ENCODE assay signal across 19 cellular contexts in the genomic region with DNA sequence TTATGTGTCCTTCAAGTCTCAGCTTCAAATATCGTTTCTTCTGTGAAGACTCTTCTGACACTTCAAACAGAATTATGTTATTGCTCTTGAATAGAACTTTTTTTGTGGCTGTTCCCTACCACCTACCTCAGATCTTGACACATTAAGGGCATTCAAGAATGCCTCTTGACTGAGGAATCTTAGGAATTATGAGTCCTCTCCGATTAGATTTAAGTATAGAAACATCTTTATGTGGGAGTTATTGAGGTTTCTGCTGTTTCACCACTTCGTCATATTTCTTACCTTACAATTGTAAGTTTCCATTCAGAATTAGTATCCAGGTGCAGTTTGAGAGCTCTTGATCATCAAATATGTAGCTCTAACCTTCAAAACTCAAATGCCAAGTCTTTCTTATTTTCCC.
DNase-seq lines count a peak whose midpoint lies in the region; ATAC-seq, FAIRE-seq and TF ChIP-seq lines count a peak whose summit lies in the region.
"Had no signal": no experiment of that assay in that cellular context is flagged by ENCODE, and none has a peak within 500 bp of the region (broad histone marks: within the 10 kb centered on the region; RNA-seq: fewer than 3 reads in every experiment).

No MANE protein-coding gene starts in this region.

- CTCF ChIA-PET in HCT116 (lab: Charles Lee) = no interaction called here
- CTCF ChIA-PET in PC-3 (lab: Charles Lee) = no interaction called here
- CTCF ChIA-PET in HepG2 (lab: Yijun Ruan, JAX; ENCODE audit: low intra/inter-chr PET ratio, low total read pairs) = no interaction called here

- H3K9me2 ChIP-seq in HCT116 (ENCODE audit: insufficient read depth) (no peaks in the 10 kb centered on the region), PC-3 (replicated peaks; ENCODE audit: low read length) (no peaks in the 10 kb centered on the region)

- H3K27ac ChIP-seq in HCT116 (ENCODE audit: low read depth, low read length) = no peak overlapping the region
- H3K27ac ChIP-seq in PC-3 (ENCODE audit: low read length) = no peak overlapping the region
- H3K27ac ChIP-seq in left lung = no peak overlapping the region
- no peak overlapping the region for H3K27ac ChIP-seq in HepG2 (ENCODE audit: extremely low read length, insufficient read depth, low read length)

- RAD21 ChIA-PET in HCT116 (lab: Charles Lee; ENCODE audit: low non-redundant PET in 1 of 2, low total read pairs in 2 of 2, uncharacterized antibody in 2 of 2, unreplicated experiment in 2 of 2) = no interaction called here

- H3K9ac ChIP-seq in HCT116 (ENCODE audit: low read length) (no peak overlapping the region), PC-3 (ENCODE audit: low read length) (no peak overlapping the region), HepG2 (ENCODE audit: insufficient read depth, low read depth, low read length) (no peak overlapping the region)

- DNase-seq in HCT116 (ENCODE audit: low read depth, low spot score) (no peak), PC-3 (no peak), left lung (no peak), HepG2 (ENCODE audit: low spot score) (no peak), SK-N-DZ (ENCODE audit: low spot score) (no peak), kidney tubule cell (ENCODE audit: low spot score) (no peak)
- DNase-seq in T-helper 2 cell treated with Interferon-gamma antibody and Interleukin-4, amounts not matched to agents 5 μg/mL and 100 μg/mL, for 36 hours (ENCODE audit: low spot score) = no peak
- DNase-seq: CD8-positive, alpha-beta T cell; COR-L47; DMS153; DMS79 treated with DMSO at 0.1 percent for 48 hours; EL; HCEC 1CT had no signal

- no peaks in the 10 kb centered on the region for H3K36me3 ChIP-seq in HCT116 (ENCODE audit: control insufficient read depth in 1 of 2, insufficient read depth in 2 of 2, low read length in 2 of 2)
- no peaks in the 10 kb centered on the region for H3K36me3 ChIP-seq in PC-3 (ENCODE audit: low read depth, low read length)
- H3K36me3 ChIP-seq in left lung = no peaks in the 10 kb centered on the region
- H3K36me3 ChIP-seq in HepG2 (replicated peaks in 1 of 2; ENCODE audit: control insufficient read depth in 1 of 2, insufficient read depth in 2 of 2, low read length in 2 of 2) = no peaks in the 10 kb centered on the region

- H3K9me3 ChIP-seq in HCT116 (ENCODE audit: control insufficient read depth in 1 of 2, insufficient read depth in 1 of 2, low read depth in 1 of 2, low read length in 2 of 2) (no peaks in the 10 kb centered on the region), PC-3 (ENCODE audit: low read length) (no peaks in the 10 kb centered on the region), left lung (no peaks in the 10 kb centered on the region), HepG2 (ENCODE audit: low read length) (no peaks in the 10 kb centered on the region)

- no TSS peak for BruUV-seq in HCT116 (replicated peaks; lab: Mats Ljungman, UMichigan)
- BruUV-seq in PC-3 (replicated peaks; lab: Mats Ljungman, UMichigan) = no TSS peak
- no TSS peak for BruUV-seq in HepG2 (replicated peaks; lab: Mats Ljungman, UMichigan)

- no peak for FAIRE-seq in HepG2 (lab: Jason Lieb, UNC)
- FAIRE-seq: A204.1, D721Med, GM12891, H1, HTR-8/SVneo had no signal

- 1% methylated on average over 3 of the region's 3 CpGs for WGBS in HepG2 (ENCODE audit: low lambda C conversion rate)

- TF ChIP-seq RAD21 in HCT116 (IDR thresholded peaks at IDR 0.05; ENCODE audit: low read depth) (no peak), HepG2 (CRISPR knock-in tag; IDR thresholded peaks at IDR 0.05) (no peak)

- H2AFZ ChIP-seq in HCT116 (ENCODE audit: low read depth, low read length, poor library complexity, severe bottlenecking) (peak overlapping the region; percentile 32), PC-3 (ENCODE audit: low read length) (0 out of 2 replicates have a peak overlapping the region, but pooled peaks have one; percentile 15), HepG2 (ENCODE audit: low read length) (no peak overlapping the region)

- no peaks in the 10 kb centered on the region for H3K36me3 Mint-ChIP-seq in T-helper 2 cell treated with Interferon-gamma antibody and Interleukin-4, amounts not matched to agents 5 μg/mL and 100 μg/mL, for 36 hours (ENCODE audit: low read depth)
- H3K36me3 Mint-ChIP-seq: CD14-positive monocyte; CD8-positive, alpha-beta T cell had no signal

- no peaks in the 10 kb centered on the region for H4K20me1 ChIP-seq in HCT116 (ENCODE audit: insufficient read depth)
- H4K20me1 ChIP-seq in PC-3 (ENCODE audit: low read length) = no peaks in the 10 kb centered on the region
- H4K20me1 ChIP-seq in HepG2 (ENCODE audit: insufficient read depth, low read length) = no peaks in the 10 kb centered on the region

- H3K4me1 Mint-ChIP-seq in T-helper 2 cell treated with Interferon-gamma antibody and Interleukin-4, amounts not matched to agents 5 μg/mL and 100 μg/mL, for 36 hours (ENCODE audit: low read depth) = no peaks in the 10 kb centered on the region
- H3K4me1 Mint-ChIP-seq: CD14-positive monocyte had no signal

- TF ChIP-seq POLR2A in HCT116 (IDR thresholded peaks at IDR 0.05; ENCODE audit: borderline replicate concordance, extremely low read depth, insufficient read depth, insufficient read length) = no peak
- TF ChIP-seq POLR2A in HepG2 (IDR thresholded peaks at IDR 0.05; ENCODE audit: insufficient read depth in 1 of 2, low read depth in 2 of 2, low read length in 2 of 2) = no peak

- no peaks in the 10 kb centered on the region for H3F3A ChIP-seq in PC-3 (ENCODE audit: low read length, unreplicated experiment)

- TF ChIP-seq EP300 in HepG2 (IDR thresholded peaks at IDR 0.05; ENCODE audit: low read depth in 2 of 2, low read length in 2 of 2) (no peak), HepG2 (CRISPR knock-in tag; IDR thresholded peaks at IDR 0.05; ENCODE audit: borderline replicate concordance) (no peak)

- H3K27me3 Mint-ChIP-seq in T-helper 2 cell treated with Interferon-gamma antibody and Interleukin-4, amounts not matched to agents 5 μg/mL and 100 μg/mL, for 36 hours (ENCODE audit: low read depth) = no peaks in the 10 kb centered on the region

- no peak overlapping the region for H3K4me3 Mint-ChIP-seq in T-helper 2 cell treated with Interferon-gamma antibody and Interleukin-4, amounts not matched to agents 5 μg/mL and 100 μg/mL, for 36 hours
- H3K4me3 Mint-ChIP-seq: CD14-positive monocyte; CD8-positive, alpha-beta T cell had no signal

- no peaks in the 10 kb centered on the region for H3K27me3 ChIP-seq in HCT116 (ENCODE audit: insufficient read depth, low read length)
- no peaks in the 10 kb centered on the region for H3K27me3 ChIP-seq in PC-3 (ENCODE audit: low read length)
- no peaks in the 10 kb centered on the region for H3K27me3 ChIP-seq in left lung
- H3K27me3 ChIP-seq in HepG2 (ENCODE audit: control insufficient read depth in 1 of 2, insufficient read depth in 2 of 2, low read length in 2 of 2) = no peaks in the 10 kb centered on the region; a peak in 1 of 5 replicates

- TF ChIP-seq CTCF in HCT116 (IDR thresholded peaks at IDR 0.05 in 2 of 3, conservative IDR thresholded peaks at IDR 0.05 in 1 of 3; ENCODE audit: borderline replicate concordance in 1 of 3, insufficient read depth in 1 of 3, low read depth in 2 of 3, low read length in 2 of 3) (no peak), PC-3 (conservative IDR thresholded peaks at IDR 0.05; ENCODE audit: low read depth, low read length) (no peak), left lung (IDR thresholded peaks at IDR 0.05) (no peak), HepG2 (CRISPR knock-in tag; IDR thresholded peaks at IDR 0.05) (no peak)

- H3K27ac Mint-ChIP-seq in T-helper 2 cell treated with Interferon-gamma antibody and Interleukin-4, amounts not matched to agents 5 μg/mL and 100 μg/mL, for 36 hours = no peak overlapping the region
- H3K27ac Mint-ChIP-seq: CD14-positive monocyte; CD8-positive, alpha-beta T cell had no signal

- in situ Hi-C loops in HepG2 (cut with HindIII; ENCODE audit: extremely low pct_ligation_motif_present, low pct_unique_long_range_greater_than_20kb) = no loop called here

- H3K4me1 ChIP-seq in HCT116 (ENCODE audit: control insufficient read depth in 1 of 2, insufficient read depth in 2 of 2, low read length in 2 of 2) (no peaks in the 10 kb centered on the region), PC-3 (ENCODE audit: insufficient read depth, low read length) (peaks cover 8% of the 10 kb centered on the region), left lung (no peaks in the 10 kb centered on the region), HepG2 (ENCODE audit: insufficient read depth, low read length) (no peaks in the 10 kb centered on the region)

- ATAC-seq in HCT116 (no peak), PC-3 (no peak), left lung (peak; percentile 55), HepG2 (no peak)
- ATAC-seq: CD8-positive, alpha-beta T cell had no signal

- no peaks in the 10 kb centered on the region for H3K9me3 Mint-ChIP-seq in T-helper 2 cell treated with Interferon-gamma antibody and Interleukin-4, amounts not matched to agents 5 μg/mL and 100 μg/mL, for 36 hours
- H3K9me3 Mint-ChIP-seq: CD8-positive, alpha-beta T cell had no signal

- H3K4me3 ChIP-seq in HCT116 (replicated peaks in 1 of 2; ENCODE audit: low read depth in 1 of 2, low read length in 2 of 2) (no peak overlapping the region), PC-3 (ENCODE audit: low read length) (no peak overlapping the region), left lung (no peak overlapping the region), HepG2 (replicated peaks in 1 of 3; ENCODE audit: insufficient read depth in 1 of 3, low read depth in 2 of 3, low read length in 3 of 3) (no peak overlapping the region)

- POLR2A ChIA-PET in HCT116 (lab: Charles Lee) (no interaction called here), PC-3 (lab: Charles Lee; ENCODE audit: unreplicated experiment) (no interaction called here), HepG2 (lab: Yijun Ruan, JAX) (no interaction called here)

- H3K79me2 ChIP-seq in HCT116 (ENCODE audit: insufficient read depth, low read length) (no peaks in the 10 kb centered on the region), PC-3 (ENCODE audit: low read length) (no peaks in the 10 kb centered on the region), HepG2 (ENCODE audit: insufficient read depth, low read length) (no peaks in the 10 kb centered on the region)

- H3K4me2 ChIP-seq in HCT116 (ENCODE audit: low read length) = no peak overlapping the region
- H3K4me2 ChIP-seq in PC-3 (ENCODE audit: low read length) = no peak overlapping the region
- no peak overlapping the region for H3K4me2 ChIP-seq in HepG2 (ENCODE audit: low read depth, low read length)

- intact Hi-C loops in HCT116 (cut with micrococcal nuclease) = no loop called here
- intact Hi-C loops in PC-3 (cut with micrococcal nuclease) = no loop called here
- intact Hi-C loops in left lung (cut with DNase I) = no loop called here
- intact Hi-C loops in HepG2 (cut with micrococcal nuclease; ENCODE audit: unreplicated experiment) = no loop called here

TF ChIP-seq in HCT116, 20 proteins besides CTCF, POLR2A, EP300 and RAD21 (continues in another document):
- TF ChIP-seq EGR1 (IDR thresholded peaks at IDR 0.05; ENCODE audit: low read depth) = no peak
- TF ChIP-seq CBX3 (IDR thresholded peaks at IDR 0.05; ENCODE audit: low read depth) = no peak
- no peak for TF ChIP-seq POLR2AphosphoS5 (IDR thresholded peaks at IDR 0.05; ENCODE audit: low read depth, low read length)

TF ChIP-seq in HepG2, 621 proteins besides CTCF, POLR2A, EP300 and RAD21 (continues in another document):
- TF ChIP-seq KDM3A (CRISPR knock-in tag; IDR thresholded peaks at IDR 0.05; ENCODE audit: low read depth) (no peak), REXO4 (CRISPR knock-in tag; IDR thresholded peaks at IDR 0.05; ENCODE audit: borderline replicate concordance) (no peak)
